16 cellular contexts compared by ENCODE assay signal in genomic region chr17:661509-661908, GRCh38. TPM values are rescaled to one million over a fixed set of nuclear protein-coding genes. Genes with fewer than 3 reads are reported as not detected.
DNase-seq lines count a peak whose midpoint lies in the region; FAIRE-seq and TF ChIP-seq lines count a peak whose summit lies in the region.
"Had no signal": no experiment of that assay in that cellular context is flagged by ENCODE, and none has a peak within 500 bp of the region (broad histone marks: within the 10 kb centered on the region; RNA-seq: fewer than 3 reads in every experiment).

No MANE protein-coding gene starts in this region.

- H3K4me3 Mint-ChIP-seq in HFFc6: no peak overlapping the region
- H3K4me3 Mint-ChIP-seq: CD4-positive, alpha-beta T cell had no signal

- no peaks in the 10 kb centered on the region for H3K9me3 Mint-ChIP-seq in HFFc6
- H3K9me3 Mint-ChIP-seq: CD4-positive, alpha-beta T cell had no signal

- no peak for TF ChIP-seq CTCF in HFFc6 (IDR thresholded peaks at IDR 0.05)

- no peak overlapping the region; the same call in 1 of the 2 replicates for H3K27ac Mint-ChIP-seq in HFFc6
- H3K27ac Mint-ChIP-seq: CD4-positive, alpha-beta T cell had no signal

- peaks cover 61% of the 10 kb centered on the region for H3K36me3 Mint-ChIP-seq in HFFc6 (ENCODE audit: low read depth)

- H3K4me1 Mint-ChIP-seq in HFFc6 (ENCODE audit: low read depth): peaks cover 9% of the 10 kb centered on the region

- H3K27me3 Mint-ChIP-seq in HFFc6 (ENCODE audit: insufficient read depth): peaks cover 4% of the 10 kb centered on the region; the same call in 1 of the 2 replicates
- H3K27me3 Mint-ChIP-seq: CD4-positive, alpha-beta T cell had no signal

- FAIRE-seq in GM18507 (lab: Jason Lieb, UNC): no peak

- DNase-seq in GM18507 (ENCODE audit: extremely low spot score, insufficient read length, low read depth) (peak; percentile 4), NAMALWA (ENCODE audit: low spot score) (peak; percentile 2), germinal center (ENCODE audit: low spot score) (peak; percentile 33), HFFc6 (no peak), NCI-H128 (lab: John Stamatoyannopoulos, UW; ENCODE audit: unreplicated experiment) (no peak), RPMI8226 (no peak), NCI-H69 (lab: John Stamatoyannopoulos, UW) (no peak)
- DNase-seq: ACHN; AML-193; CD4-positive, alpha-beta T cell; HCEC 1CT; MV-4-11; NCI-H1436 treated with DMSO at 0.1 percent for 48 hours; NCI-H2029 treated with DMSO at 0.1 percent for 48 hours; NCI-H510A; NCI-H82 had no signal

RNA-seq across cellular contexts. Expression of gene VPS53, which starts 53.1 kb away (rescaled TPM):
- 10 to 100 TPM; 85.3 to 91.0 (median 87.9) TPM for total RNA-seq in HFFc6 (2021; fragmentation: NEBNext Ultra II Directional; extraction: Animal tissue kit (Norgen Biotek cat#: 25700))

Comparison
In these comparisons a context has a peak if more than half of its experiments do, and no peak if none do; other contexts are left out.
1. DNase-seq: peak in GM18507 (single experiment), NAMALWA (single experiment) and germinal center (single experiment); none in HFFc6 (single experiment), NCI-H128 (single experiment), RPMI8226 (single experiment) and NCI-H69 (single experiment).